8 cellular contexts compared by ENCODE assay signal in the genomic region with DNA sequence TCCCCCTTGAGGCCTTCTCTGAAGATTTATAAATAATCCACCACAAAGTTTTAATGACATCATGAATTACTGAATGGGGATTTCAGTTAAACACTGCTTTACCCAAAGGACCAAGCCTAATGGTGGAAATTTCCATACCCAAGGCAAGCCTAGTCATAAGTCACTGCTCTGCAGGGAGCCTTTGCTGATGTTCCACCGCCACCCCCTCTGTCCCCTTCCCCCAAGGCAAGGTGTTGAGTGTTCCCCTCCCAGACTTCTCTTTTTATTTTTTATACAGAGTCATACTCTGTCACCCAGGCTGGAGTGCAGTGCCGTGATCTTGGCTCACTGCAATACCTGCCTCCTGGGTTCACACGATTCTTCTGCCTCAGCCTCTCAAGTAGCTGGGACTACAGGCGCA.
"Had no signal": no experiment of that assay in that cellular context is flagged by ENCODE, and none has a peak within 500 bp of the region (broad histone marks: within the 10 kb centered on the region; RNA-seq: fewer than 3 reads in every experiment).

No MANE protein-coding gene starts in this region.

- H2AFZ ChIP-seq: GM23248 had no signal

- H3K27ac ChIP-seq: GM23248 had no signal

- ATAC-seq: HCT116, K562 had no signal

- DNase-seq: GM23248, GOT3, H7, IMR-90, KG1 had no signal

- H3K9me3 ChIP-seq: HAP-1 had no signal

- H3K36me3 ChIP-seq: HAP-1 had no signal

- H3K9ac ChIP-seq: GM23248 had no signal

- H3K4me3 ChIP-seq: GM23248, HAP-1, K562 had no signal
